In the genomic region with DNA sequence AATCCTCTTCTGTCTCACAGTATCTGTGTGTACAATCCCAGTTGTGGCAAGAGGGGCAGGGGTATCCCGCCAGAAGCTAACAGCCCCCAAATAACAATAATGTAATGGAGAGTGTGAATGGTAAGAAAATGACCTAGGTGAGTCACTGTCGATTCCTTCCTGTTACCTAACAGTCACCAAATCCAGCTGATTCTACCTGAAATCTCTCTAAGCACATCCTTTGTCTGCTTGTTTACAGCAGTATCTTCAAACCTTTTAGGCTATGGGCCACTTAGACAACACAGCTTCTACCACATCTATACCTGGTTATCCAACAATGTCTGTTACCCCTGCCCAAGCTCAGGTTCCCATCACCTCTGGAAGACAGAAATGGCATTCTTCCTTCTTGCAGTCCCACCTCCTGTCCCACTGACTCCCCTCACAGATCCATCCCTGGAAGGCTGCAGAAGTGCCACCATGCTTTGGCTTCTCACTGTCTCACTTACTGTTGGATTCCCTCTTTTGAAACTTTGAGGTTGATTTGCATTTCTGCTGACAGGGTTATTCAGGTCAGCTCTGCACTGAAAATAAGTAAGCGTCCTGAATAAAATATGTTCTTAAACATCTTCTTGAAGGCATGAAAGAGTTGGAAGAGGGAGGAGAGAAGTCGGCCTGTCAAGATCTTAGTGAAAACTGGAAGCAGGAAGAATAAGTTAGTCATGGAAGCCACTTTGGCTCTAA, we compare ENCODE assay signal across 16 cellular contexts. TPM values are rescaled to one million over a fixed set of nuclear protein-coding genes. Genes with fewer than 3 reads are reported as not detected.
A peak's percentile ranks its signal among the peaks of the same experiment; 100 is the strongest.
DNase-seq lines count a peak whose midpoint lies in the region; ATAC-seq lines count a peak whose summit lies in the region.
"Had no signal": no experiment of that assay in that cellular context is flagged by ENCODE, and none has a peak within 500 bp of the region (broad histone marks: within the 10 kb centered on the region; RNA-seq: fewer than 3 reads in every experiment).

No MANE protein-coding gene starts in this region.

- H3K4me1 ChIP-seq in trophoblast cell (ENCODE audit: control insufficient read depth in 1 of 2, insufficient read depth in 2 of 2, low read length in 2 of 2), result peaks cover 6 to 9% of the 10 kb centered on the region in 2 experiments

- no peak overlapping the region for H2AK5ac ChIP-seq in trophoblast cell (ENCODE audit: low read length)

- H3K9me3 Mint-ChIP-seq in activated T-cell treated with anti-CD3 and anti-CD28 coated beads, Interleukin-2, amount 50 U/mL, for 4 hours, result peaks cover 2% of the 10 kb centered on the region
- peaks cover 2% of the 10 kb centered on the region for H3K9me3 Mint-ChIP-seq in activated naive CD8-positive, alpha-beta T cell treated with anti-CD3 and anti-CD28 coated beads, Interleukin-2, amount 50 U/mL, for 24 hours
- H3K9me3 Mint-ChIP-seq: T-helper 2 cell treated with Interferon-gamma antibody and Interleukin-4, amounts not matched to agents 5 μg/mL and 100 μg/mL, for 36 hours had no signal

- H3K9ac ChIP-seq in trophoblast cell (ENCODE audit: low read length), result no peak overlapping the region

- intact Hi-C loops in posterior vena cava (cut with DNase I), result no loop called here

- H3K4me2 ChIP-seq in trophoblast cell (ENCODE audit: low read length), result no peak overlapping the region
- H3K4me2 ChIP-seq: smooth muscle cell had no signal

- H3K23ac ChIP-seq in trophoblast cell (ENCODE audit: low read length), result no peak overlapping the region

- H2AFZ ChIP-seq in trophoblast cell (ENCODE audit: insufficient read depth, low read length, poor library complexity), result no peak overlapping the region

- no peak overlapping the region for H4K91ac ChIP-seq in trophoblast cell (ENCODE audit: low read depth, low read length)

- H3K4me3 ChIP-seq in trophoblast cell (ENCODE audit: low read depth, low read length), result no peak overlapping the region
- H3K4me3 ChIP-seq: smooth muscle cell, tibial artery had no signal

- H3K18ac ChIP-seq in trophoblast cell (ENCODE audit: low read length), result no peak overlapping the region

- H3K36me3 ChIP-seq in trophoblast cell (ENCODE audit: control insufficient read depth in 1 of 2, insufficient read depth in 2 of 2, low read length in 2 of 2), result no peaks in the 10 kb centered on the region
- H3K36me3 ChIP-seq: tibial artery had no signal

- H3K27me3 ChIP-seq in trophoblast cell (ENCODE audit: insufficient read depth, low read length), result no peaks in the 10 kb centered on the region
- H3K27me3 ChIP-seq: tibial artery had no signal

- no peak overlapping the region for H2BK5ac ChIP-seq in trophoblast cell (ENCODE audit: low read depth, low read length, poor library complexity)

- H2BK120ac ChIP-seq in trophoblast cell (ENCODE audit: insufficient read depth, low read length, poor library complexity), result no peak overlapping the region

- no peak overlapping the region for H4K8ac ChIP-seq in trophoblast cell (ENCODE audit: low read depth, low read length)

- no peaks in the 10 kb centered on the region for H3K27me3 Mint-ChIP-seq in activated T-cell treated with anti-CD3 and anti-CD28 coated beads, Interleukin-2, amount 50 U/mL, for 4 hours (ENCODE audit: low read depth)
- no peaks in the 10 kb centered on the region for H3K27me3 Mint-ChIP-seq in activated naive CD8-positive, alpha-beta T cell treated with anti-CD3 and anti-CD28 coated beads, Interleukin-2, amount 50 U/mL, for 24 hours

- peak; percentile 15 to 46 for ATAC-seq in activated T-cell treated with anti-CD3 and anti-CD28 coated beads, Interleukin-2, amount 50 U/mL, for 4 hours
- peak; percentile 32 for ATAC-seq in HG03095 (IDR thresholded peaks at IDR 0.05; ENCODE audit: unreplicated experiment)
- peak; percentile 26 for ATAC-seq in activated naive CD8-positive, alpha-beta T cell treated with anti-CD3 and anti-CD28 coated beads, Interleukin-2, amount 50 U/mL, for 24 hours

- H3K14ac ChIP-seq in trophoblast cell (ENCODE audit: low read length), result no peak overlapping the region

- peak overlapping the region; percentile 82 for H3K4ac ChIP-seq in trophoblast cell (ENCODE audit: low read depth, low read length)

- H3K9me3 ChIP-seq in trophoblast cell (ENCODE audit: insufficient read depth, low read depth, low read length), result no peaks in the 10 kb centered on the region
- H3K9me3 ChIP-seq: tibial artery had no signal

- peak overlapping the region; percentile 3 for H3K4me3 Mint-ChIP-seq in activated T-cell treated with anti-CD3 and anti-CD28 coated beads, Interleukin-2, amount 50 U/mL, for 4 hours
- no peak overlapping the region for H3K4me3 Mint-ChIP-seq in activated naive CD8-positive, alpha-beta T cell treated with anti-CD3 and anti-CD28 coated beads, Interleukin-2, amount 50 U/mL, for 24 hours
- H3K4me3 Mint-ChIP-seq: T-helper 2 cell treated with Interferon-gamma antibody and Interleukin-4, amounts not matched to agents 5 μg/mL and 100 μg/mL, for 36 hours had no signal

- peaks cover 19% of the 10 kb centered on the region for H3K79me2 ChIP-seq in trophoblast cell (ENCODE audit: control insufficient read depth, insufficient read depth, low read length, poor library complexity)

- H3K79me1 ChIP-seq in trophoblast cell (ENCODE audit: low read length), result peaks cover 1% of the 10 kb centered on the region

- no CpG with 5 or more reads among the region's 4 CpGs for WGBS in trophoblast cell (ENCODE audit: extremely low coverage, insufficient coverage, insufficient read length)

- H2BK12ac ChIP-seq in trophoblast cell (ENCODE audit: low read length), result no peak overlapping the region

- no peak for DNase-seq in activated T-cell treated with anti-CD3 and anti-CD28 coated beads, Interleukin-2, amount 50 U/mL, for 4 hours
- DNase-seq in activated T-cell treated with anti-CD3 and anti-CD28 coated beads for 4 hours (no peak), trophoblast cell (no peak), T-helper 2 cell (no peak), medulla oblongata (ENCODE audit: extremely low spot score) (no peak), posterior vena cava (ENCODE audit: low spot score) (no peak)
- DNase-seq in activated naive CD8-positive, alpha-beta T cell treated with anti-CD3 and anti-CD28 coated beads, Interleukin-2, amount 50 U/mL, for 24 hours, result no peak
- DNase-seq: ACHN, amygdala, Karpas-422, NCI-H2029, nucleus accumbens, tibial artery had no signal

- peaks cover 21% of the 10 kb centered on the region for H3K36me3 Mint-ChIP-seq in activated T-cell treated with anti-CD3 and anti-CD28 coated beads, Interleukin-2, amount 50 U/mL, for 4 hours (ENCODE audit: insufficient read depth)
- H3K36me3 Mint-ChIP-seq in activated naive CD8-positive, alpha-beta T cell treated with anti-CD3 and anti-CD28 coated beads, Interleukin-2, amount 50 U/mL, for 24 hours (ENCODE audit: low read depth), result peaks cover 26% of the 10 kb centered on the region

- no peak overlapping the region for H4K12ac ChIP-seq in trophoblast cell (ENCODE audit: low read depth, low read length)

- H3K27ac ChIP-seq in trophoblast cell (ENCODE audit: low read depth, low read length), result no peak overlapping the region
- H3K27ac ChIP-seq: tibial artery had no signal

- peaks cover 89% of the 10 kb centered on the region for H3K4me1 Mint-ChIP-seq in activated T-cell treated with anti-CD3 and anti-CD28 coated beads, Interleukin-2, amount 50 U/mL, for 4 hours (ENCODE audit: low read depth)
- H3K4me1 Mint-ChIP-seq in activated naive CD8-positive, alpha-beta T cell treated with anti-CD3 and anti-CD28 coated beads, Interleukin-2, amount 50 U/mL, for 24 hours, result peaks cover 87% of the 10 kb centered on the region

- H3K27ac Mint-ChIP-seq in activated naive CD8-positive, alpha-beta T cell treated with anti-CD3 and anti-CD28 coated beads, Interleukin-2, amount 50 U/mL, for 24 hours, result peak overlapping the region; percentile 24
- H3K27ac Mint-ChIP-seq: T-helper 2 cell treated with Interferon-gamma antibody and Interleukin-4, amounts not matched to agents 5 μg/mL and 100 μg/mL, for 36 hours had no signal

RNA-seq across cellular contexts. Expression of a gene that starts 13.1 kb away (rescaled TPM):
- total RNA-seq in activated T-cell treated with anti-CD3 and anti-CD28 coated beads, Interleukin-2, amount 50 U/mL, for 4 hours, result 10 to 100 TPM; 64.3 to 79.2 (median 78.1) TPM
- polyA plus RNA-seq in trophoblast cell (2013), result 94.7 and 97.3 TPM in 2 replicates
- total RNA-seq in posterior vena cava, result 10 to 100 TPM; 64.6 to 77.6 TPM
